ENCODE assay signal across 1 cellular context in the genomic region with DNA sequence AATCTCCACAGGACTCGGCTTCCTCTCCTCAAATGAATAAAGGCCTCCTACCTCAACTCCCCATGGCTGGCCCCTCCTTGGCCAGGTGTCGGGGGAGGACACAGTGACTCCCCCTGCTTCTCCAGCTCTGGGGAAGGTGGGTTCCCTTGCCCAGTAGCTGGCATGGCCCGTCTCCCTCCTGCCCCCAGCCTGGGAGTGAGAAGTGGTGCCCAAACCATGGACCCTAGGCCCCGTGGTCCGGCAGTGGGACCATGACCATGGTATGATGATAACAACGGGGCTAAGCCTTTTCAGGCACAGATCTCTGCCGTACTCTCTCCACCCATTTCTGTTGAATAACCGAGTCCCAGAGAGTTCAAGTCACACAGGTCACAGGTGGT.
TF ChIP-seq lines count a peak whose summit lies in the region.

No MANE protein-coding gene starts in this region.

TF ChIP-seq in H1, 55 proteins besides CTCF, POLR2A, EP300 and RAD21:
- no peak for TF ChIP-seq ASH2L (IDR thresholded peaks at IDR 0.05; ENCODE audit: low read length)
- TF ChIP-seq, protein P1, sequence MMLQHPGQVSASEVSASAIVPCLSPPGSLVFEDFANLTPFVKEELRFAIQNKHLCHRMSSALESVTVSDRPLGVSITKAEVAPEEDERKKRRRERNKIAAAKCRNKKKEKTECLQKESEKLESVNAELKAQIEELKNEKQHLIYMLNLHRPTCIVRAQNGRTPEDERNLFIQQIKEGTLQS (IDR thresholded peaks at IDR 0.05; ENCODE audit: insufficient read depth, low read depth, low read length): no peak
- TF ChIP-seq NRF1 (IDR thresholded peaks at IDR 0.05; ENCODE audit: low read depth, low read length): no peak
- no peak for TF ChIP-seq KDM4A (IDR thresholded peaks at IDR 0.05; ENCODE audit: low read depth, low read length, severe bottlenecking)
- TF ChIP-seq TEAD4 (IDR thresholded peaks at IDR 0.05; ENCODE audit: low read depth, low read length): no peak
- TF ChIP-seq KDM5A (IDR thresholded peaks at IDR 0.05; ENCODE audit: low read length): no peak
- TF ChIP-seq JUND (IDR thresholded peaks at IDR 0.05; ENCODE audit: low read length): no peak
- TF ChIP-seq SP4 (IDR thresholded peaks at IDR 0.05; ENCODE audit: low read length): no peak
- no peak for TF ChIP-seq HDAC6 (IDR thresholded peaks at IDR 0.05; ENCODE audit: low read depth, low read length)
- no peak for TF ChIP-seq EGR1 (IDR thresholded peaks at IDR 0.05; ENCODE audit: borderline replicate concordance, low read depth, low read length)
- TF ChIP-seq BCL11A (IDR thresholded peaks at IDR 0.05; ENCODE audit: low read depth in 2 of 2, low read length in 2 of 2): no peak
- TF ChIP-seq POLR2AphosphoS5 (IDR thresholded peaks at IDR 0.05; ENCODE audit: low read depth, low read length): no peak
- TF ChIP-seq CHD2 (IDR thresholded peaks at IDR 0.05; ENCODE audit: low read length): no peak
- no peak for TF ChIP-seq SIRT6 (IDR thresholded peaks at IDR 0.05; ENCODE audit: low read length)
- TF ChIP-seq KDM1A (IDR thresholded peaks at IDR 0.05; ENCODE audit: borderline replicate concordance, low read length): no peak
- TF ChIP-seq, protein P2, sequence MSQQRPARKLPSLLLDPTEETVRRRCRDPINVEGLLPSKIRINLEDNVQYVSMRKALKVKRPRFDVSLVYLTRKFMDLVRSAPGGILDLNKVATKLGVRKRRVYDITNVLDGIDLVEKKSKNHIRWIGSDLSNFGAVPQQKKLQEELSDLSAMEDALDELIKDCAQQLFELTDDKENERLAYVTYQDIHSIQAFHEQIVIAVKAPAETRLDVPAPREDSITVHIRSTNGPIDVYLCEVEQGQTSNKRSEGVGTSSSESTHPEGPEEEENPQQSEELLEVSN (IDR thresholded peaks at IDR 0.05): no peak
- no peak for TF ChIP-seq RFX5 (IDR thresholded peaks at IDR 0.05; ENCODE audit: borderline replicate concordance, low read depth, low read length)
